In genomic region chr11:31807791-31808074, GRCh38 we compare ENCODE assay signal across 20 cellular contexts. TPM values are rescaled to one million over a fixed set of nuclear protein-coding genes. Genes with fewer than 3 reads are reported as not detected.
DNase-seq lines count a peak whose midpoint lies in the region; ATAC-seq and TF ChIP-seq lines count a peak whose summit lies in the region.
"Had no signal": no experiment of that assay in that cellular context is flagged by ENCODE, and none has a peak within 500 bp of the region (broad histone marks: within the 10 kb centered on the region; RNA-seq: fewer than 3 reads in every experiment).

No MANE protein-coding gene starts in this region.

- no peaks in the 10 kb centered on the region for H3K9me2 ChIP-seq in PC-9 (ENCODE audit: insufficient read depth)
- H3K9me2 ChIP-seq: SK-N-SH had no signal

- DNase-seq in PC-9 (no peak), type B pancreatic cell (ENCODE audit: extremely low spot score, unreplicated experiment) (no peak), DMS 273 treated with DMSO at 0.1 percent for 48 hours (lab: John Stamatoyannopoulos, UW) (no peak), middle frontal gyrus (ENCODE audit: extremely low spot score, low spot score) (no peak)
- DNase-seq: ACHN, AML-193, Caco-2, EL, HCEC 1CT, NCI-H1048, NCI-H146, NCI-H2081 treated with DMSO at 0.1 percent for 48 hours, NCI-H510A treated with DMSO at 0.1 percent for 48 hours, NCI-H82 had no signal

- peaks cover 48% of the 10 kb centered on the region for H3K79me2 ChIP-seq in PC-9 (ENCODE audit: low read depth)

- CTCF ChIA-PET in PC-9 (lab: Charles Lee) = interaction anchor here (0.5 kb wide), 1 partner anchor 410 kb away, joined by 3 read pairs; no protein-coding TSS in a partner anchor

- no peaks in the 10 kb centered on the region for H3K9me3 ChIP-seq in PC-9 (ENCODE audit: insufficient read depth, low read depth)
- no peaks in the 10 kb centered on the region for H3K9me3 ChIP-seq in iPS-20b (ENCODE audit: insufficient read depth, low read depth, low read length)
- H3K9me3 ChIP-seq: Caco-2, SK-N-SH had no signal

- ATAC-seq in esophagus mucosa = no peak
- ATAC-seq: Panc1 had no signal

- no peak overlapping the region for H3K9ac ChIP-seq in iPS-20b (ENCODE audit: low read depth, low read length)
- H3K9ac ChIP-seq: SK-N-SH had no signal

- peaks cover 20% of the 10 kb centered on the region for H3K4me1 ChIP-seq in PC-9 (replicated peaks; ENCODE audit: insufficient read depth)
- H3K4me1 ChIP-seq in iPS-20b (ENCODE audit: insufficient read depth, low read length) = peaks cover 32% of the 10 kb centered on the region; the same call in 1 of the 2 replicates

- H3K4me2 ChIP-seq in PC-9 = peak overlapping the region; percentile 94
- H3K4me2 ChIP-seq: SK-N-SH had no signal

- BruUV-seq in PC-9 (replicated peaks; lab: Mats Ljungman, UMichigan) = no TSS peak

- H3K27ac Mint-ChIP-seq in type B pancreatic cell = peak overlapping the region; percentile 1
- H3K27ac Mint-ChIP-seq: CD14-positive monocyte had no signal

- H3K36me3 ChIP-seq in PC-9 (ENCODE audit: low read depth) (no peaks in the 10 kb centered on the region), iPS-20b (ENCODE audit: insufficient read depth, low read depth, low read length) (no peaks in the 10 kb centered on the region)

- peaks cover 15% of the 10 kb centered on the region for H3F3A ChIP-seq in PC-9 (ENCODE audit: insufficient read depth, low read depth)

- H3K36me3 Mint-ChIP-seq in type B pancreatic cell = peaks cover 7% of the 10 kb centered on the region

- POLR2A ChIA-PET in PC-9 (lab: Charles Lee; ENCODE audit: unreplicated experiment) = no interaction called here

- peaks cover 33% of the 10 kb centered on the region for H3K4me1 Mint-ChIP-seq in type B pancreatic cell (ENCODE audit: unreplicated experiment)

- intact Hi-C loops in PC-9 (cut with micrococcal nuclease; ENCODE audit: unreplicated experiment) = loop anchor here (2.0 to 10.0 kb wide), 2 partner anchors 63 to 367 kb away; no protein-coding TSS in a partner anchor

- H3K27me3 Mint-ChIP-seq in type B pancreatic cell = peaks cover 90% of the 10 kb centered on the region

- no peak overlapping the region for H3K27ac ChIP-seq in PC-9
- peak overlapping the region; percentile 72 for H3K27ac ChIP-seq in cingulate gyrus (ENCODE audit: low read depth, low read length)
- no peak overlapping the region for H3K27ac ChIP-seq in iPS-20b (ENCODE audit: low read length)

- peak overlapping the region; percentile 89 for H3K4me3 ChIP-seq in PC-9
- 0 out of 2 replicates have a peak overlapping the region, but pooled peaks have one; percentile 63 for H3K4me3 ChIP-seq in iPS-20b (ENCODE audit: low read length)

- no peak overlapping the region for H2AFZ ChIP-seq in PC-9

- H3K27me3 ChIP-seq in PC-9 (ENCODE audit: insufficient read depth, low read depth) (no peaks in the 10 kb centered on the region), iPS-20b (ENCODE audit: insufficient read depth, low read length) (peaks cover 100% of the 10 kb centered on the region)

- H3K9me3 Mint-ChIP-seq in type B pancreatic cell = no peaks in the 10 kb centered on the region

- peak overlapping the region; percentile 83 for H3K4me3 Mint-ChIP-seq in type B pancreatic cell

- H4K20me1 ChIP-seq in PC-9 (ENCODE audit: insufficient read depth) = no peaks in the 10 kb centered on the region

- no peak for TF ChIP-seq CTCF in PC-9 (conservative IDR thresholded peaks at IDR 0.05)
- no peak for TF ChIP-seq CTCF in type B pancreatic cell (conservative IDR thresholded peaks at IDR 0.05)

RNA-seq across cellular contexts. Expression of gene PAX6, which starts 3.4 kb away (rescaled TPM):
- 19.8 and 29.0 TPM in 2 replicates for total RNA-seq in PC-9 (2021)
- total RNA-seq in type B pancreatic cell (ENCODE audit: low replicate concordance) = 18.9 and 23.8 TPM in 2 replicates
- total RNA-seq in esophagus mucosa = not detected

Comparison
In these comparisons a context has a peak if more than half of its experiments do, and no peak if none do; other contexts are left out.
1. RNA of gene PAX6, which starts 3.4 kb away (total RNA-seq): 19.8 to 29.0 TPM in PC-9 and 18.9 to 23.8 TPM in type B pancreatic cell; not detected in esophagus mucosa (single experiment); every median in the first group is over 10 times any median in the second.